In genomic region chr7:149321978-149322541, GRCh38 we compare ENCODE assay signal across 9 cellular contexts.
DNase-seq lines count a peak whose midpoint lies in the region; ATAC-seq, FAIRE-seq and TF ChIP-seq lines count a peak whose summit lies in the region.
"Had no signal": no experiment of that assay in that cellular context is flagged by ENCODE, and none has a peak within 500 bp of the region (broad histone marks: within the 10 kb centered on the region; RNA-seq: fewer than 3 reads in every experiment).

No MANE protein-coding gene starts in this region.

- H3K27ac ChIP-seq in SJSA1 (peak overlapping the region; percentile 20), esophagus squamous epithelium (no peak overlapping the region)

- H3K4me3 ChIP-seq in SJSA1, result peak overlapping the region; percentile 8; the same call in 1 of the 2 replicates
- H3K4me3 ChIP-seq in esophagus squamous epithelium, result peak overlapping the region; percentile 20 to 50 (median 32)
- peak overlapping the region; percentile 70 for H3K4me3 ChIP-seq in skeletal muscle satellite cell (ENCODE audit: low read length)

- H3K4me1 ChIP-seq in SJSA1 (replicated peaks) (0 out of 2 replicates have a peak, but pooled peaks cover 5% of the 10 kb centered on the region), esophagus squamous epithelium (no peaks in the 10 kb centered on the region), skeletal muscle satellite cell (ENCODE audit: control insufficient read depth, insufficient read depth, low read length) (no peaks in the 10 kb centered on the region)

- H3K9me3 ChIP-seq in SJSA1 (replicated peaks), result no peaks in the 10 kb centered on the region
- H3K9me3 ChIP-seq in esophagus squamous epithelium, result no peaks in the 10 kb centered on the region
- no peaks in the 10 kb centered on the region for H3K9me3 ChIP-seq in skeletal muscle satellite cell (replicated peaks; ENCODE audit: low read length)

- 21 to 35% methylated on average over 5 of the region's 5 CpGs for WGBS in esophagus squamous epithelium, 2 donors

- H3K36me3 ChIP-seq in SJSA1 (no peaks in the 10 kb centered on the region), esophagus squamous epithelium (no peaks in the 10 kb centered on the region), skeletal muscle satellite cell (ENCODE audit: insufficient read depth, low read length) (no peaks in the 10 kb centered on the region)

- no peak for TF ChIP-seq CTCF in esophagus squamous epithelium (IDR thresholded peaks at IDR 0.05)

- peak overlapping the region; percentile 52 for H3K9ac ChIP-seq in skeletal muscle satellite cell (ENCODE audit: low read depth, low read length)

- H3K4me2 ChIP-seq in skeletal muscle satellite cell (ENCODE audit: low read length), result peak overlapping the region; percentile 79

- ATAC-seq in HG03159 (IDR thresholded peaks at IDR 0.05; ENCODE audit: unreplicated experiment), result no peak

- DNase-seq in GM12891 (ENCODE audit: insufficient read length, low spot score), result no peak
- DNase-seq in SJSA1 (ENCODE audit: low read depth in 1 of 2, low spot score in 2 of 2), result peak in 1 of 2 experiments; percentile 54
- no peak for DNase-seq in esophagus squamous epithelium (lab: John Stamatoyannopoulos, UW)
- DNase-seq in erythroblast (lab: John Stamatoyannopoulos, UW), result no peak
- no peak for DNase-seq in hippocampal formation (lab: John Stamatoyannopoulos, UW)
- DNase-seq in GF-D8 (lab: John Stamatoyannopoulos, UW), result no peak
- DNase-seq: NCI-H82 had no signal

- H3K27me3 ChIP-seq in SJSA1 (replicated peaks) (no peaks in the 10 kb centered on the region), esophagus squamous epithelium (peaks cover 0 to 15% (median 0%) of the 10 kb centered on the region in 4 donors), skeletal muscle satellite cell (ENCODE audit: control insufficient read depth, insufficient read depth, low read length) (peaks cover 15% of the 10 kb centered on the region)

- TF ChIP-seq POLR2A in GM12891 (IDR thresholded peaks at IDR 0.05; ENCODE audit: low read depth, low read length), result no peak
- TF ChIP-seq POLR2A in esophagus squamous epithelium (IDR thresholded peaks at IDR 0.05), result no peak
- TF ChIP-seq POLR2A in erythroblast (IDR thresholded peaks at IDR 0.05; ENCODE audit: low read length), result no peak

- FAIRE-seq in GM12891 (lab: Jason Lieb, UNC), result peak; percentile 38

- intact Hi-C loops in esophagus squamous epithelium (cut with DNase I), result no loop called here

TF ChIP-seq in GM12891, 5 proteins besides CTCF, POLR2A, EP300 and RAD21:
- TF ChIP-seq SPI1 (IDR thresholded peaks at IDR 0.05; ENCODE audit: low read depth, low read length) (no peak), TAF1 (IDR thresholded peaks at IDR 0.05; ENCODE audit: low read depth, low read length) (no peak), POLR2AphosphoS5 (IDR thresholded peaks at IDR 0.05; ENCODE audit: low read depth, low read length) (no peak), POU2F2 (IDR thresholded peaks at IDR 0.05; ENCODE audit: low read depth, low read length) (no peak), PAX5 (IDR thresholded peaks at IDR 0.05; ENCODE audit: insufficient read depth, low read length, severe bottlenecking) (no peak)

Comparison
In these comparisons a context has a peak if more than half of its experiments do, and no peak if none do; other contexts are left out.
1. H3K4me3 ChIP-seq: peak in every context shown above with its lines; median percentile 70 in skeletal muscle satellite cell; 32 in esophagus squamous epithelium; 8 in SJSA1.